Comparison of ENCODE assay signal across 1 cellular context in genomic region chr6:36290668-36291620, GRCh38.
TF ChIP-seq lines count a peak whose summit lies in the region.

No MANE protein-coding gene starts in this region.

TF ChIP-seq in K562, 482 proteins besides CTCF, POLR2A, EP300 and RAD21 (continued from another document and continues in another):
- TF ChIP-seq ZNF318 (IDR thresholded peaks at IDR 0.05; ENCODE audit: borderline replicate concordance in 1 of 2, low read depth in 1 of 2) (peak in 1 of 2 experiments; percentile 56; a peak in 1 of 4 replicates), BRD9 (IDR thresholded peaks at IDR 0.05; ENCODE audit: low read depth, partially characterized antibody) (peak; percentile 69), SMARCA4 (IDR thresholded peaks at IDR 0.05) (peak; percentile 72; the same call in 1 of the 2 replicates), ZFP36 (IDR thresholded peaks at IDR 0.05; ENCODE audit: low read depth, low read length, partially characterized antibody) (no peak), WHSC1 (IDR thresholded peaks at IDR 0.05; ENCODE audit: low read length) (no peak), RBM22 (IDR thresholded peaks at IDR 0.05; ENCODE audit: low read depth, low read length, poor library complexity, severe bottlenecking) (no peak), BMI1 (IDR thresholded peaks at IDR 0.05; ENCODE audit: low read length) (no peak), YBX1 (IDR thresholded peaks at IDR 0.05) (no peak), L3MBTL2 (IDR thresholded peaks at IDR 0.05) (peak; percentile 60), ATF4 (CRISPR knock-in tag; IDR thresholded peaks at IDR 0.05) (peak; percentile 97), MCM2 (IDR thresholded peaks at IDR 0.05; ENCODE audit: low read depth) (no peak), RCOR1 (IDR thresholded peaks at IDR 0.05; ENCODE audit: borderline replicate concordance in 1 of 2, low read depth in 2 of 2, low read length in 2 of 2) (peak in 1 of 2 experiments; percentile 83; a peak in 2 of 4 replicates), HDAC1 (IDR thresholded peaks at IDR 0.05) (0 out of 4 replicates have a peak, but pooled peaks of 1 of the 2 experiments have one; percentile 4), RHOXF2B (CRISPR knock-in tag; conservative IDR thresholded peaks at IDR 0.05) (no peak), ZNF134 (CRISPR knock-in tag; conservative IDR thresholded peaks at IDR 0.05) (no peak), ZFPM2 (CRISPR knock-in tag; IDR thresholded peaks at IDR 0.05) (no peak), ZBTB40 (IDR thresholded peaks at IDR 0.05) (no peak; the same call in 1 of the 2 replicates), ZBTB40 (CRISPR knock-in tag; IDR thresholded peaks at IDR 0.05) (no peak), TBP (optimal IDR thresholded peaks at IDR 0.05; ENCODE audit: low read depth, low read length) (no peak), STAT5B (CRISPR knock-in tag; IDR thresholded peaks at IDR 0.05) (no peak), TEAD4 (IDR thresholded peaks at IDR 0.05; ENCODE audit: low read length) (no peak), TEAD4 (CRISPR knock-in tag; IDR thresholded peaks at IDR 0.05; ENCODE audit: borderline replicate concordance) (no peak), ZBTB43 (CRISPR knock-in tag; IDR thresholded peaks at IDR 0.05) (no peak), ATF3 (IDR thresholded peaks at IDR 0.05) (peak; percentile 98), ATF3 (CRISPR knock-in tag; conservative IDR thresholded peaks at IDR 0.05) (no peak), CGGBP1 (CRISPR knock-in tag; IDR thresholded peaks at IDR 0.05) (no peak), PHB2 (IDR thresholded peaks at IDR 0.05; ENCODE audit: low read depth) (no peak), ZNF436 (CRISPR knock-in tag; IDR thresholded peaks at IDR 0.05) (no peak), ZNF449 (CRISPR knock-in tag; IDR thresholded peaks at IDR 0.05) (no peak), SMARCA5 (IDR thresholded peaks at IDR 0.05) (no peak), ZNF584 (CRISPR knock-in tag; IDR thresholded peaks at IDR 0.05; ENCODE audit: low read depth) (peak; percentile 49), NEUROD1 (IDR thresholded peaks at IDR 0.05; ENCODE audit: borderline replicate concordance, low read depth, low read length, partially characterized antibody) (peak; percentile 56), ZNF184 (CRISPR knock-in tag; IDR thresholded peaks at IDR 0.05) (no peak), NFRKB (IDR thresholded peaks at IDR 0.05; ENCODE audit: low read depth) (peak; percentile 77; the same call in 1 of the 2 replicates), SMARCC2 (IDR thresholded peaks at IDR 0.05; ENCODE audit: low read depth) (no peak; the same call in 1 of the 2 replicates), LEF1 (IDR thresholded peaks at IDR 0.05) (no peak; the same call in 1 of the 2 replicates), IRF9 (tag; IDR thresholded peaks at IDR 0.05) (peak; percentile 94), SMAD2 (IDR thresholded peaks at IDR 0.05; ENCODE audit: low read depth, low read length) (no peak), FOXM1 (IDR thresholded peaks at IDR 0.05; ENCODE audit: low read depth) (no peak), FOXM1 (CRISPR knock-in tag; IDR thresholded peaks at IDR 0.05; ENCODE audit: low read depth) (no peak)
